In genomic region chr4:15906024-15906443, GRCh38 we compare ENCODE assay signal across 11 cellular contexts. TPM values are rescaled to one million over a fixed set of nuclear protein-coding genes. Genes with fewer than 3 reads are reported as not detected.
A peak's percentile ranks its signal among the peaks of the same experiment; 100 is the strongest.
DNase-seq lines count a peak whose midpoint lies in the region; ATAC-seq and TF ChIP-seq lines count a peak whose summit lies in the region.
"Had no signal": no experiment of that assay in that cellular context is flagged by ENCODE, and none has a peak within 500 bp of the region (broad histone marks: within the 10 kb centered on the region; RNA-seq: fewer than 3 reads in every experiment).

No MANE protein-coding gene starts in this region.

- CTCF ChIA-PET in PC-9 (lab: Charles Lee), result interaction anchor here (0.6 to 1.5 kb wide), 4 partner anchors 12 to 100 kb away, joined by 3 to 17 read pairs (median 8); no protein-coding TSS in a partner anchor

- H3K27me3 ChIP-seq in PC-9 (ENCODE audit: insufficient read depth, low read depth), result no peaks in the 10 kb centered on the region
- H3K27me3 ChIP-seq in dorsolateral prefrontal cortex, result peaks cover 0 to 32% (median 4%) of the 10 kb centered on the region in 45 donors

- H3K27ac ChIP-seq in PC-9 (peak overlapping the region; percentile 94), dorsolateral prefrontal cortex (no peak overlapping the region)

- no peaks in the 10 kb centered on the region for H3K79me2 ChIP-seq in PC-9 (ENCODE audit: low read depth)

- ATAC-seq in sciatic nerve, result no peak

- no peaks in the 10 kb centered on the region for H3K9me2 ChIP-seq in PC-9 (ENCODE audit: insufficient read depth)

- no peak overlapping the region for H2AFZ ChIP-seq in PC-9

- peak overlapping the region; percentile 78 for H3K4me2 ChIP-seq in PC-9

- peaks cover 13% of the 10 kb centered on the region; the same call in 1 of the 2 replicates for H3K9me3 ChIP-seq in PC-9 (ENCODE audit: insufficient read depth, low read depth)

- no peaks in the 10 kb centered on the region for H3K36me3 ChIP-seq in PC-9 (ENCODE audit: low read depth)

- TF ChIP-seq CTCF in PC-9 (conservative IDR thresholded peaks at IDR 0.05) (no peak), dorsolateral prefrontal cortex (IDR thresholded peaks at IDR 0.05 in 54 of 56, conservative IDR thresholded peaks at IDR 0.05 in 2 of 56; ENCODE audit: low read depth in 1 of 56, partially characterized antibody in 56 of 56) (no peak)

- intact Hi-C loops in PC-9 (cut with micrococcal nuclease; ENCODE audit: unreplicated experiment) (loop anchor here (1.0 to 5.0 kb wide), 6 partner anchors 12 to 236 kb away; no protein-coding TSS in a partner anchor), dorsolateral prefrontal cortex (cut with DNase I) (no loop called here), sciatic nerve (cut with DNase I) (no loop called here)

- BruUV-seq in PC-9 (replicated peaks; lab: Mats Ljungman, UMichigan), result no TSS peak

- DNase-seq in NCI-H1417 (lab: John Stamatoyannopoulos, UW) (peak; percentile 29 to 46 (median 43)), NCI-H1417 treated with DMSO at 0.1 percent for 48 hours (lab: John Stamatoyannopoulos, UW) (no peak), PC-9 (peak; percentile 96 to 98), iPS DF 4.7 (ENCODE audit: extremely low read depth, low spot score) (peak; percentile 80), NCI-H1694 (lab: John Stamatoyannopoulos, UW) (no peak), dorsolateral prefrontal cortex (no peak), sciatic nerve (ENCODE audit: low spot score) (no peak)
- peak in 2 of 3 donors; percentile 7 to 11 for DNase-seq in stimulated activated CD4-positive, alpha-beta T cell treated with anti-CD3 and anti-CD28 coated beads, TNF-alpha, amount 100 ng/mL, for 48 hours (ENCODE audit: low read depth in 3 of 3)
- DNase-seq: ACHN, glutamatergic neuron had no signal

- no peaks in the 10 kb centered on the region for H4K20me1 ChIP-seq in PC-9 (ENCODE audit: insufficient read depth)

- peaks cover 43% of the 10 kb centered on the region for H3K4me1 ChIP-seq in PC-9 (replicated peaks; ENCODE audit: insufficient read depth)

- H3K4me3 ChIP-seq in PC-9 (peak overlapping the region; percentile 46; the same call in 1 of the 2 replicates), dorsolateral prefrontal cortex (no peak overlapping the region)

- POLR2A ChIA-PET in PC-9 (lab: Charles Lee; ENCODE audit: unreplicated experiment), result interaction anchor here (0.6 to 0.9 kb wide), 6 partner anchors 12 to 1187 kb away, joined by 3 to 6 read pairs (median 4); no protein-coding TSS in a partner anchor

- peaks cover 18% of the 10 kb centered on the region for H3F3A ChIP-seq in PC-9 (ENCODE audit: insufficient read depth, low read depth)

RNA-seq across cellular contexts. Expression of gene FGFBP1, which starts 32.5 kb away (rescaled TPM):
- total RNA-seq in PC-9 (2021) (11.1 and 30.8 TPM in 2 replicates), dorsolateral prefrontal cortex (not detected), sciatic nerve (not detected)

RNA-seq across cellular contexts. Expression of gene FGFBP2, which starts 56.9 kb away (rescaled TPM):
- total RNA-seq in PC-9 (2021) (not detected in 2 replicates), dorsolateral prefrontal cortex (1 to 10 TPM in 14 of 120 experiments, under 1 TPM in 32, not detected in 74; 0.40 to 1.7 (median 0.86) TPM), sciatic nerve (129 TPM)
- total RNA-seq: M059J had no signal

Comparison
In these comparisons a context has a peak if more than half of its experiments do, and no peak if none do; other contexts are left out.
1. DNase-seq: peak in NCI-H1417 (3 of 3), PC-9 (2 of 2), iPS DF 4.7 (single experiment) and stimulated activated CD4-positive, alpha-beta T cell treated with anti-CD3 and anti-CD28 coated beads, TNF-alpha, amount 100 ng/mL, for 48 hours (2 of 3); none in NCI-H1417 treated with DMSO at 0.1 percent for 48 hours (single experiment), NCI-H1694 (single experiment), dorsolateral prefrontal cortex (0 of 10) and sciatic nerve (single experiment).
2. RNA of gene FGFBP1, which starts 32.5 kb away (total RNA-seq): 11.1 to 30.8 TPM in PC-9; not detected in dorsolateral prefrontal cortex and not detected in sciatic nerve (single experiment); every median in the first group is over 10 times any median in the second.
3. RNA of gene FGFBP2, which starts 56.9 kb away (total RNA-seq): 129 TPM in sciatic nerve (single experiment); 0.40 to 1.7 TPM in dorsolateral prefrontal cortex and not detected in PC-9; every median in the first group is over 10 times any median in the second.